In genomic region chr2:42754021-42754775, GRCh38 we compare ENCODE assay signal across 9 cellular contexts. TPM values are rescaled to one million over a fixed set of nuclear protein-coding genes. Genes with fewer than 3 reads are reported as not detected.
DNase-seq lines count a peak whose midpoint lies in the region; ATAC-seq, FAIRE-seq and TF ChIP-seq lines count a peak whose summit lies in the region.
"Had no signal": no experiment of that assay in that cellular context is flagged by ENCODE, and none has a peak within 500 bp of the region (broad histone marks: within the 10 kb centered on the region; RNA-seq: fewer than 3 reads in every experiment).

No MANE protein-coding gene starts in this region.

- TF ChIP-seq POLR2A in HepG2 (IDR thresholded peaks at IDR 0.05; ENCODE audit: insufficient read depth in 1 of 2, low read depth in 2 of 2, low read length in 2 of 2) (no peak), esophagus muscularis mucosa (IDR thresholded peaks at IDR 0.05; ENCODE audit: low read depth) (no peak), esophagus squamous epithelium (IDR thresholded peaks at IDR 0.05) (no peak)

- CTCF ChIA-PET in HepG2 (lab: Yijun Ruan, JAX; ENCODE audit: low intra/inter-chr PET ratio, low total read pairs) = no interaction called here

- H3K79me2 ChIP-seq in HepG2 (ENCODE audit: insufficient read depth, low read length) = no peaks in the 10 kb centered on the region

- TF ChIP-seq RAD21 in liver (IDR thresholded peaks at IDR 0.05) (no peak), HepG2 (CRISPR knock-in tag; IDR thresholded peaks at IDR 0.05) (no peak)

- no peak overlapping the region for H3K4me3 ChIP-seq in liver (ENCODE audit: low read depth in 1 of 3, low read length in 3 of 3)
- no peak overlapping the region for H3K4me3 ChIP-seq in HepG2 (replicated peaks in 1 of 3; ENCODE audit: insufficient read depth in 1 of 3, low read depth in 2 of 3, low read length in 3 of 3)
- no peak overlapping the region for H3K4me3 ChIP-seq in esophagus muscularis mucosa
- H3K4me3 ChIP-seq in esophagus squamous epithelium = no peak overlapping the region

- H3K9me3 ChIP-seq in liver (ENCODE audit: control insufficient read depth in 4 of 4, low read length in 3 of 4) = no peaks in the 10 kb centered on the region
- H3K9me3 ChIP-seq in HepG2 (ENCODE audit: low read length) = no peaks in the 10 kb centered on the region
- H3K9me3 ChIP-seq in esophagus muscularis mucosa = no peaks in the 10 kb centered on the region
- H3K9me3 ChIP-seq in esophagus squamous epithelium = no peaks in the 10 kb centered on the region

- TF ChIP-seq CTCF in liver (IDR thresholded peaks at IDR 0.05; ENCODE audit: low read depth, low read length, missing input control) (no peak), HepG2 (CRISPR knock-in tag; IDR thresholded peaks at IDR 0.05) (no peak), esophagus muscularis mucosa (IDR thresholded peaks at IDR 0.05) (no peak), esophagus squamous epithelium (IDR thresholded peaks at IDR 0.05) (no peak)

- H3K27me3 ChIP-seq in liver (ENCODE audit: control insufficient read depth in 4 of 4, insufficient read depth in 4 of 4, low read length in 3 of 4) (no peaks in the 10 kb centered on the region), HepG2 (ENCODE audit: control insufficient read depth in 1 of 2, insufficient read depth in 2 of 2, low read length in 2 of 2) (no peaks in the 10 kb centered on the region), esophagus muscularis mucosa (no peaks in the 10 kb centered on the region), esophagus squamous epithelium (no peaks in the 10 kb centered on the region)

- no peak for DNase-seq in HepG2 (ENCODE audit: low spot score)
- DNase-seq in esophagus muscularis mucosa (ENCODE audit: extremely low spot score) = peak; percentile 89
- DNase-seq in superior temporal gyrus (ENCODE audit: extremely low spot score) = peak; percentile 60
- DNase-seq in OCI-M2 (lab: John Stamatoyannopoulos, UW; ENCODE audit: unreplicated experiment) = no peak
- no peak for DNase-seq in esophagus squamous epithelium (lab: John Stamatoyannopoulos, UW)
- no peak for DNase-seq in activated gamma-delta T cell (lab: John Stamatoyannopoulos, UW)

- H3K27ac ChIP-seq in liver (ENCODE audit: low read depth in 1 of 2, low read length in 2 of 2) (peak overlapping the region; percentile 17 to 55), HepG2 (ENCODE audit: extremely low read length, insufficient read depth, low read length) (no peak overlapping the region), esophagus muscularis mucosa (replicated peaks in 1 of 4) (no peak overlapping the region), esophagus squamous epithelium (no peak overlapping the region)

- BruUV-seq in HepG2 (replicated peaks; lab: Mats Ljungman, UMichigan) = no TSS peak

- TF ChIP-seq EP300 in HepG2 (IDR thresholded peaks at IDR 0.05; ENCODE audit: low read depth in 2 of 2, low read length in 2 of 2) = no peak
- no peak for TF ChIP-seq EP300 in HepG2 (CRISPR knock-in tag; IDR thresholded peaks at IDR 0.05; ENCODE audit: borderline replicate concordance)
- no peak for TF ChIP-seq EP300 in esophagus muscularis mucosa (IDR thresholded peaks at IDR 0.05)

- no peak overlapping the region for H3K9ac ChIP-seq in liver (ENCODE audit: low read depth in 1 of 2, low read length in 2 of 2)
- H3K9ac ChIP-seq in HepG2 (ENCODE audit: insufficient read depth, low read depth, low read length) = no peak overlapping the region

- no peak for ATAC-seq in HepG2
- ATAC-seq in HG03521 (IDR thresholded peaks at IDR 0.05; ENCODE audit: unreplicated experiment) = peak; percentile 59

- H3K36me3 ChIP-seq in liver (ENCODE audit: control insufficient read depth in 4 of 4, insufficient read depth in 3 of 4, low read depth in 1 of 4, low read length in 3 of 4) (no peaks in the 10 kb centered on the region), HepG2 (replicated peaks in 1 of 2; ENCODE audit: control insufficient read depth in 1 of 2, insufficient read depth in 2 of 2, low read length in 2 of 2) (no peaks in the 10 kb centered on the region; a peak in 1 of 5 replicates), esophagus muscularis mucosa (peaks cover 0 to 26% (median 9%) of the 10 kb centered on the region in 4 donors), esophagus squamous epithelium (peaks cover 0 to 34% (median 0%) of the 10 kb centered on the region in 3 donors)

- no peaks in the 10 kb centered on the region for H4K20me1 ChIP-seq in HepG2 (ENCODE audit: insufficient read depth, low read length)

- H2AFZ ChIP-seq in HepG2 (ENCODE audit: low read length) = no peak overlapping the region

- peaks cover 3 to 23% (median 13%) of the 10 kb centered on the region in 4 donors for H3K4me1 ChIP-seq in liver (ENCODE audit: control insufficient read depth in 4 of 4, insufficient read depth in 4 of 4, low read length in 3 of 4)
- H3K4me1 ChIP-seq in HepG2 (ENCODE audit: insufficient read depth, low read length) = peaks cover 16% of the 10 kb centered on the region
- H3K4me1 ChIP-seq in esophagus muscularis mucosa = peaks cover 0 to 17% (median 12%) of the 10 kb centered on the region in 4 donors
- peaks cover 0 to 14% (median 3%) of the 10 kb centered on the region in 3 donors for H3K4me1 ChIP-seq in esophagus squamous epithelium

- no peak overlapping the region for H3K4me2 ChIP-seq in HepG2 (ENCODE audit: low read depth, low read length)

- POLR2A ChIA-PET in HepG2 (lab: Yijun Ruan, JAX) = no interaction called here

- intact Hi-C loops in HepG2 (cut with micrococcal nuclease; ENCODE audit: unreplicated experiment) (no loop called here), esophagus muscularis mucosa (cut with DNase I) (no loop called here), esophagus squamous epithelium (cut with DNase I) (no loop called here)

- in situ Hi-C loops in HepG2 (cut with HindIII; ENCODE audit: extremely low pct_ligation_motif_present, low pct_unique_long_range_greater_than_20kb) = no loop called here

- WGBS in liver = 52% methylated on average over 11 of the region's 11 CpGs
- 86% methylated on average over 11 of the region's 11 CpGs for WGBS in HepG2 (ENCODE audit: low lambda C conversion rate)
- 67% methylated on average over 6 of the region's 11 CpGs for WGBS in esophagus muscularis mucosa
- WGBS in esophagus squamous epithelium, 2 donors = 54 to 73% methylated on average over 4 to 8 of the region's 11 CpGs

- FAIRE-seq in HepG2 (lab: Jason Lieb, UNC) = no peak

RNA-seq across cellular contexts. Expression of gene OXER1, which starts 9.7 kb away (rescaled TPM):
- 1 to 10 TPM; 2.2 to 5.9 TPM for total RNA-seq in liver
- 1 to 10 TPM; 7.5 to 8.1 TPM for polyA plus RNA-seq in liver
- total RNA-seq in HepG2 (2016; rRNA removed; fragmentation: Illumina TruSeq; extraction: Trizol) = 6.5 and 8.0 TPM in 2 replicates
- total RNA-seq in HepG2 (2016; cell fraction: cytosol; rRNA removed; fragmentation: Illumina TruSeq; extraction: Trizol; ENCODE audit: low read depth) = 0.40 and 0.97 TPM in 2 replicates
- 5.2 and 7.1 TPM in 2 replicates for total RNA-seq in HepG2 (2016; cell fraction: insoluble cytoplasmic fraction; rRNA removed; fragmentation: Illumina TruSeq; extraction: Trizol)
- 2.6 TPM in 2 replicates for total RNA-seq in HepG2 (2016; cell fraction: membrane; rRNA removed; fragmentation: Illumina TruSeq; extraction: Trizol)
- total RNA-seq in HepG2 (2016; cell fraction: nucleus; rRNA removed; fragmentation: Illumina TruSeq; extraction: Trizol) = 6.6 and 6.8 TPM in 2 replicates
- 9.0 and 11.3 TPM in 2 replicates for polyA plus RNA-seq in HepG2 (2011; rRNA removed)
- 4.6 and 5.3 TPM in 2 replicates for polyA plus RNA-seq in HepG2 (2011; cell fraction: cytosol; rRNA removed)
- polyA plus RNA-seq in HepG2 (2011; cell fraction: nucleus; rRNA removed) = 50.2 and 58.5 TPM in 2 replicates
- polyA plus RNA-seq in HepG2 (2012) = 7.4 and 10.0 TPM in 2 replicates
- polyA plus RNA-seq in HepG2 (2016; cell fraction: cytosol; fragmentation: Illumina TruSeq; extraction: Trizol; ENCODE audit: low read depth) = 0.54 and 0.68 TPM in 2 replicates
- 6.9 and 8.9 TPM in 2 replicates for polyA plus RNA-seq in HepG2 (2016; cell fraction: insoluble cytoplasmic fraction; fragmentation: Illumina TruSeq; extraction: Trizol; ENCODE audit: low read depth)
- 1.8 and 2.0 TPM in 2 replicates for polyA plus RNA-seq in HepG2 (2016; cell fraction: membrane; fragmentation: Illumina TruSeq; extraction: Trizol; ENCODE audit: low read depth)
- 29.7 and 30.8 TPM in 2 replicates for polyA plus RNA-seq in HepG2 (2016; cell fraction: nucleus; fragmentation: Illumina TruSeq; extraction: Trizol; ENCODE audit: insufficient read depth, low read depth)
- polyA minus RNA-seq in HepG2 (2011; rRNA and poly(A)+ RNA removed; ENCODE audit: low replicate concordance) = 18.1 TPM in 1 of 2 replicates, not detected in the other
- polyA minus RNA-seq in HepG2 (2011; cell fraction: cytosol; rRNA and poly(A)+ RNA removed) = 4.5 and 5.7 TPM in 2 replicates
- 7.3 and 8.8 TPM in 2 replicates for polyA minus RNA-seq in HepG2 (2011; cell fraction: nucleus; rRNA and poly(A)+ RNA removed)
- total RNA-seq in esophagus muscularis mucosa = 1 to 10 TPM in 1 of 4 donors, under 1 TPM in 3; 0.42 to 1.3 (median 0.61) TPM
- 1 to 10 TPM in 2 of 4 donors, under 1 TPM in 2; 0.18 to 2.3 (median 1.1) TPM for total RNA-seq in esophagus squamous epithelium
- total RNA-seq: Daoy had no signal

RNA-seq across cellular contexts. Expression of gene HAAO, which starts 38.2 kb away (rescaled TPM):
- total RNA-seq in liver (100 to 1,000 TPM in 1 of 2 donors, 10 to 100 TPM in 1; 17.4 to 126 TPM), HepG2 (2016; rRNA removed; fragmentation: Illumina TruSeq; extraction: Trizol) (34.1 and 42.7 TPM in 2 replicates), esophagus muscularis mucosa (1 to 10 TPM; 2.9 to 4.8 (median 4.0) TPM), esophagus squamous epithelium (10 to 100 TPM in 1 of 4 donors, 1 to 10 TPM in 2, under 1 TPM in 1; 0.61 to 10.5 (median 5.2) TPM)
- polyA plus RNA-seq in liver (100 to 1,000 TPM; 134 to 140 TPM), HepG2 (2011; rRNA removed) (35.2 and 36.1 TPM in 2 replicates)
- 15.3 and 15.6 TPM in 2 replicates for total RNA-seq in HepG2 (2016; cell fraction: cytosol; rRNA removed; fragmentation: Illumina TruSeq; extraction: Trizol; ENCODE audit: low read depth)
- 29.0 and 39.0 TPM in 2 replicates for total RNA-seq in HepG2 (2016; cell fraction: insoluble cytoplasmic fraction; rRNA removed; fragmentation: Illumina TruSeq; extraction: Trizol)
- total RNA-seq in HepG2 (2016; cell fraction: membrane; rRNA removed; fragmentation: Illumina TruSeq; extraction: Trizol) = 16.2 and 18.8 TPM in 2 replicates
- 32.7 and 34.7 TPM in 2 replicates for total RNA-seq in HepG2 (2016; cell fraction: nucleus; rRNA removed; fragmentation: Illumina TruSeq; extraction: Trizol)
- 21.6 and 34.6 TPM in 2 replicates for polyA plus RNA-seq in HepG2 (2011; cell fraction: cytosol; rRNA removed)
- 105 and 120 TPM in 2 replicates for polyA plus RNA-seq in HepG2 (2011; cell fraction: nucleus; rRNA removed)
- 24.0 and 29.7 TPM in 2 replicates for polyA plus RNA-seq in HepG2 (2012)
- 20.5 and 22.5 TPM in 2 replicates for polyA plus RNA-seq in HepG2 (2016; cell fraction: cytosol; fragmentation: Illumina TruSeq; extraction: Trizol; ENCODE audit: low read depth)
- polyA plus RNA-seq in HepG2 (2016; cell fraction: insoluble cytoplasmic fraction; fragmentation: Illumina TruSeq; extraction: Trizol; ENCODE audit: low read depth) = 34.1 and 36.9 TPM in 2 replicates
- 23.2 and 26.6 TPM in 2 replicates for polyA plus RNA-seq in HepG2 (2016; cell fraction: membrane; fragmentation: Illumina TruSeq; extraction: Trizol; ENCODE audit: low read depth)
- 70.0 and 73.3 TPM in 2 replicates for polyA plus RNA-seq in HepG2 (2016; cell fraction: nucleus; fragmentation: Illumina TruSeq; extraction: Trizol; ENCODE audit: insufficient read depth, low read depth)
- polyA minus RNA-seq in HepG2 (2011; rRNA and poly(A)+ RNA removed; ENCODE audit: low replicate concordance) = 0.28 and 57.0 TPM in 2 replicates
- polyA minus RNA-seq in HepG2 (2011; cell fraction: cytosol; rRNA and poly(A)+ RNA removed) = 15.6 and 18.8 TPM in 2 replicates
- polyA minus RNA-seq in HepG2 (2011; cell fraction: nucleus; rRNA and poly(A)+ RNA removed) = 34.4 and 36.6 TPM in 2 replicates
- total RNA-seq: Daoy had no signal

Comparison
In these comparisons a context has a peak if more than half of its experiments do, and no peak if none do; other contexts are left out.
1. H3K27ac ChIP-seq: peak in liver (2 of 2); none in HepG2 (single experiment), esophagus muscularis mucosa (0 of 4) and esophagus squamous epithelium (0 of 4).
2. DNase-seq: peak in esophagus muscularis mucosa (single experiment) and superior temporal gyrus (single experiment); none in HepG2 (single experiment), OCI-M2 (single experiment), esophagus squamous epithelium (single experiment) and activated gamma-delta T cell (single experiment).